Comparison of ENCODE assay signal across 1 cellular context in genomic region chr7:37833107-37833817, GRCh38.
TF ChIP-seq lines count a peak whose summit lies in the region.

No MANE protein-coding gene starts in this region.

TF ChIP-seq in K562, 482 proteins besides CTCF, POLR2A, EP300 and RAD21 (continued from another document):
- TF ChIP-seq ZBTB2 (IDR thresholded peaks at IDR 0.05) (no peak), ZBTB17 (CRISPR knock-in tag; IDR thresholded peaks at IDR 0.05) (peak; percentile 97), DEAF1 (CRISPR knock-in tag; IDR thresholded peaks at IDR 0.05) (peak; percentile 56), SPI1 (IDR thresholded peaks at IDR 0.05; ENCODE audit: borderline replicate concordance, low read depth, low read length) (peak; percentile 22; the same call in 1 of the 2 replicates)
TF ChIP-seq in K562: peak in this region for 13.
